Comparison of ENCODE assay signal across 24 cellular contexts in genomic region chr5:31481531-31481930, GRCh38.
"Had no signal": no experiment of that assay in that cellular context is flagged by ENCODE, and none has a peak within 500 bp of the region (broad histone marks: within the 10 kb centered on the region; RNA-seq: fewer than 3 reads in every experiment).

No MANE protein-coding gene starts in this region.

- DNase-seq: activated CD4-positive, alpha-beta T cell treated with anti-CD3 and anti-CD28 coated beads for 4 hours; activated CD4-positive, alpha-beta T cell treated with anti-CD3 and anti-CD28 coated beads, Interleukin-2, amount 50 U/mL, for 48 hours; activated CD4-positive, CD25-positive, alpha-beta regulatory T cell; activated CD8-positive, alpha-beta memory T cell treated with anti-CD3 and anti-CD28 coated beads, Interleukin-2, amount 50 U/mL, for 48 hours; activated effector memory CD4-positive, alpha-beta T cell treated with Interleukin-2 at 50 U/mL for 16 hours; activated naive CD4-positive, alpha-beta T cell treated with anti-CD3 and anti-CD28 coated beads for 36 hours; activated naive CD8-positive, alpha-beta T cell treated with anti-CD3 and anti-CD28 coated beads, Interleukin-2, amount 10 ng/mL, durations not matched to agents 7 days and 5 days; activated T-cell treated with anti-CD3 and anti-CD28 coated beads, Interleukin-2, amount 50 U/mL, for 48 hours; erythroblast; foreskin melanocyte; hippocampal formation; kidney glomerular epithelial cell; left ventricle myocardium inferior; naive thymus-derived CD8-positive, alpha-beta T cell; ovary; spleen; stimulated activated CD4-positive, alpha-beta T cell treated with anti-CD3 and anti-CD28 coated beads, Interleukin-4, amount 100 ng/mL, for 24 hours; stimulated activated naive CD4-positive, alpha-beta T cell treated with Interleukin-2 at 50 U/mL for 16 hours; T-helper 17 cell; upper lobe of right lung had no signal

- H3K4me3 Mint-ChIP-seq: activated naive CD4-positive, alpha-beta T cell treated with anti-CD3 and anti-CD28 coated beads for 36 hours; activated naive CD8-positive, alpha-beta T cell treated with anti-CD3 and anti-CD28 coated beads, Interleukin-2, amount 10 ng/mL, durations not matched to agents 7 days and 5 days; naive thymus-derived CD8-positive, alpha-beta T cell; T-helper 17 cell had no signal

- H3K4me1 Mint-ChIP-seq: activated naive CD8-positive, alpha-beta T cell treated with anti-CD3 and anti-CD28 coated beads, Interleukin-2, amount 10 ng/mL, durations not matched to agents 7 days and 5 days had no signal

- H3K27ac ChIP-seq: cardiac muscle cell, left ventricle myocardium inferior, ovary, prostate gland, right atrium auricular region, spleen, thoracic aorta, upper lobe of right lung had no signal

- H3K27me3 Mint-ChIP-seq: activated naive CD8-positive, alpha-beta T cell treated with anti-CD3 and anti-CD28 coated beads, Interleukin-2, amount 10 ng/mL, durations not matched to agents 7 days and 5 days; naive thymus-derived CD8-positive, alpha-beta T cell; T-helper 17 cell had no signal

- H3K9me3 ChIP-seq: left ventricle myocardium inferior, ovary, prostate gland, right atrium auricular region, spleen, thoracic aorta, upper lobe of right lung had no signal

- H3K36me3 ChIP-seq: ovary, prostate gland had no signal

- H3K4me3 ChIP-seq: cardiac muscle cell, left ventricle myocardium inferior, ovary, prostate gland, right atrium auricular region, spleen, thoracic aorta, upper lobe of right lung had no signal

- ATAC-seq: naive thymus-derived CD8-positive, alpha-beta T cell; T-helper 17 cell; upper lobe of right lung had no signal

- H3K9me3 Mint-ChIP-seq: activated naive CD4-positive, alpha-beta T cell treated with anti-CD3 and anti-CD28 coated beads for 36 hours; activated naive CD8-positive, alpha-beta T cell treated with anti-CD3 and anti-CD28 coated beads, Interleukin-2, amount 10 ng/mL, durations not matched to agents 7 days and 5 days; naive thymus-derived CD8-positive, alpha-beta T cell had no signal

- H3K4me1 ChIP-seq: prostate gland, right atrium auricular region had no signal

- H3K27ac Mint-ChIP-seq: activated naive CD4-positive, alpha-beta T cell treated with anti-CD3 and anti-CD28 coated beads for 36 hours; activated naive CD8-positive, alpha-beta T cell treated with anti-CD3 and anti-CD28 coated beads, Interleukin-2, amount 10 ng/mL, durations not matched to agents 7 days and 5 days; naive thymus-derived CD8-positive, alpha-beta T cell; T-helper 17 cell had no signal

- H3K27me3 ChIP-seq: cardiac muscle cell, ovary, right atrium auricular region, spleen, upper lobe of right lung had no signal
